Comparison of ENCODE assay signal across 23 cellular contexts in genomic region chr2:139813340-139813739, GRCh38.
"Had no signal": no experiment of that assay in that cellular context is flagged by ENCODE, and none has a peak within 500 bp of the region (broad histone marks: within the 10 kb centered on the region; RNA-seq: fewer than 3 reads in every experiment).

No MANE protein-coding gene starts in this region.

- DNase-seq: cortex of kidney; effector CD8-positive, alpha-beta T cell; foreskin melanocyte; head of caudate nucleus; kidney; left cardiac atrium; left ventricle myocardium superior; mesenchymal stem cell; midbrain; naive B cell; occipital lobe; pancreas; right lobe of liver; stimulated activated CD4-positive, alpha-beta T cell treated with anti-CD3 and anti-CD28 coated beads, Interleukin-15, amount 100 ng/mL, for 24 hours; stimulated activated CD4-positive, alpha-beta T cell treated with anti-CD3 and anti-CD28 coated beads, Interleukin-1b, Interleukin-23, amount 100 ng/mL, for 48 hours; stimulated activated CD4-positive, alpha-beta T cell treated with anti-CD3 and anti-CD28 coated beads, Interleukin-4, amount 100 ng/mL, for 24 hours; transverse colon had no signal

- H3K36me3 ChIP-seq: pancreas, prostate gland, right lobe of liver, thoracic aorta, transverse colon had no signal

- H3K4me1 ChIP-seq: pancreas, prostate gland, right lobe of liver, transverse colon had no signal

- H3K4me3 ChIP-seq: dorsolateral prefrontal cortex, hepatocyte, lung, pancreas, prostate gland, right lobe of liver, thoracic aorta, transverse colon had no signal

- FAIRE-seq: kidney, pancreas had no signal

- ATAC-seq: left cardiac atrium; left ventricle myocardium superior; pancreas; right lobe of liver; stimulated activated memory B cell treated with anti-CD40 and anti-IgM and Interleukin-4, amounts not matched to agents 10 μg/mL and 1 μg/mL and 100 μg/mL, for 72 hours had no signal

- H3K9me3 ChIP-seq: pancreas, prostate gland, right lobe of liver, thoracic aorta, transverse colon had no signal

- H3K27me3 ChIP-seq: dorsolateral prefrontal cortex, hepatocyte, pancreas, right lobe of liver, transverse colon had no signal

- H3K27ac ChIP-seq: dorsolateral prefrontal cortex, hepatocyte, pancreas, prostate gland, right lobe of liver, thoracic aorta, transverse colon had no signal
